ENCODE assay signal across 14 cellular contexts in the genomic region with DNA sequence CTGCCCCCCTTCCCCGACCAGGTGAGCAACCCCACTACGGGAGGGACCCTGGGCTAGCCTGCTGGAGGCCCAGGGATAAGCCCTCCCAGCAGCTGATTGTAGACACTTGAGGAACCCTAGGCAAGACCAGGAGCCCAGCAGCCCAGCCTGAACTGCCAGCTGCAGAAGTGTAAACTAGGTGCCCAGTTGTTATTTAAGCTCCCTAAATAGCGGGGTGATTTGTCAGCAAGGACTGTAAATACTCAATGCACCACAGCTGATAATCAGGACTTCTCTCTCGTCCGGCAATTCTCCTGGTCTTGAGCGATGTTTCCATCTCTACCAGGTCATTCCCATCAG. TPM values are rescaled to one million over a fixed set of nuclear protein-coding genes. Genes with fewer than 3 reads are reported as not detected.
A peak's percentile ranks its signal among the peaks of the same experiment; 100 is the strongest.
DNase-seq lines count a peak whose midpoint lies in the region; ATAC-seq and TF ChIP-seq lines count a peak whose summit lies in the region.
"Had no signal": no experiment of that assay in that cellular context is flagged by ENCODE, and none has a peak within 500 bp of the region (broad histone marks: within the 10 kb centered on the region; RNA-seq: fewer than 3 reads in every experiment).

No MANE protein-coding gene starts in this region.

- no peak for DNase-seq in CD4-positive, alpha-beta memory T cell
- DNase-seq in right cardiac atrium (no peak), gastrocnemius medialis (peak in 1 of 2 donors; percentile 52), SW480 (ENCODE audit: low spot score) (no peak), NCI-H524 (lab: John Stamatoyannopoulos, UW) (no peak), A172 (ENCODE audit: low spot score) (no peak), GOT3 (lab: John Stamatoyannopoulos, UW) (no peak)
- DNase-seq: mesendoderm; NCI-H1092 treated with DMSO at 0.1 percent for 48 hours; NCI-H345; stimulated activated CD4-positive, alpha-beta T cell treated with anti-CD3 and anti-CD28 coated beads, Interleukin-4, amount 100 ng/mL, for 1 hour; stimulated activated naive CD4-positive, alpha-beta T cell had no signal

- no peak for TF ChIP-seq CTCF in gastrocnemius medialis (IDR thresholded peaks at IDR 0.05 in 4 of 5, conservative IDR thresholded peaks at IDR 0.05 in 1 of 5)

- peaks cover 70 to 99% (median 87%) of the 10 kb centered on the region in 4 donors for H3K4me1 Mint-ChIP-seq in CD4-positive, alpha-beta memory T cell
- peaks cover 54% of the 10 kb centered on the region for H3K4me1 Mint-ChIP-seq in activated T-helper 17 cell treated with anti-CD3 and anti-CD28 coated beads, Interleukin-2, amount 50 U/mL, for 72 hours

- H3K27me3 ChIP-seq in CD4-positive, alpha-beta memory T cell (ENCODE audit: insufficient read depth, low read length), result no peaks in the 10 kb centered on the region
- H3K27me3 ChIP-seq in right cardiac atrium (ENCODE audit: control insufficient read depth, insufficient read depth) (no peaks in the 10 kb centered on the region), gastrocnemius medialis (no peaks in the 10 kb centered on the region)

- POLR2A ChIA-PET in CD4-positive, alpha-beta memory T cell (lab: Charles Lee; ENCODE audit: partially characterized antibody), result interaction anchor here (1.1 to 4.1 kb wide), 4 partner anchors 21 to 42 kb away, joined by 3 to 31 read pairs (median 6); no protein-coding TSS in a partner anchor

- WGBS in right cardiac atrium, result 61% methylated on average over 6 of the region's 6 CpGs

- H3K9me3 ChIP-seq in CD4-positive, alpha-beta memory T cell (ENCODE audit: control insufficient read depth in 1 of 2, low read length in 2 of 2), result no peaks in the 10 kb centered on the region
- H3K9me3 ChIP-seq in right cardiac atrium (ENCODE audit: control insufficient read depth, low read length) (no peaks in the 10 kb centered on the region), gastrocnemius medialis (no peaks in the 10 kb centered on the region)

- no peak overlapping the region for H3K27ac ChIP-seq in CD4-positive, alpha-beta memory T cell (ENCODE audit: low read depth, low read length)
- H3K27ac ChIP-seq in right cardiac atrium (ENCODE audit: low read length), result peak overlapping the region; percentile 31
- H3K27ac ChIP-seq in gastrocnemius medialis, result peak overlapping the region; percentile 74 to 85 (median 79)

- peaks cover 0 to 6% of the 10 kb centered on the region in 2 donors for H3K36me3 Mint-ChIP-seq in CD4-positive, alpha-beta memory T cell
- peaks cover 12% of the 10 kb centered on the region for H3K36me3 Mint-ChIP-seq in activated T-helper 17 cell treated with anti-CD3 and anti-CD28 coated beads, Interleukin-2, amount 50 U/mL, for 72 hours (ENCODE audit: low read depth)

- intact Hi-C loops in CD4-positive, alpha-beta memory T cell (cut with micrococcal nuclease), result no loop called here
- intact Hi-C loops in right cardiac atrium (cut with DNase I), result no loop called here
- intact Hi-C loops in gastrocnemius medialis (cut with DNase I; ENCODE audit: low total_unique reads), result no loop called here

- H3K4me1 ChIP-seq in CD4-positive, alpha-beta memory T cell (ENCODE audit: insufficient read depth, low read length), result peaks cover 88% of the 10 kb centered on the region
- H3K4me1 ChIP-seq in right cardiac atrium (ENCODE audit: control insufficient read depth, insufficient read depth, low read length) (peaks cover 27% of the 10 kb centered on the region), gastrocnemius medialis (peaks cover 60 to 84% of the 10 kb centered on the region in 2 donors)

- no peak overlapping the region for H3K4me3 ChIP-seq in CD4-positive, alpha-beta memory T cell (ENCODE audit: low read length in 2 of 2)
- H3K4me3 ChIP-seq in right cardiac atrium (ENCODE audit: low read length), result no peak overlapping the region
- H3K4me3 ChIP-seq in gastrocnemius medialis, result no peak overlapping the region

- H3K9me3 Mint-ChIP-seq in CD4-positive, alpha-beta memory T cell, result peaks cover 0 to 2% (median 0%) of the 10 kb centered on the region in 8 donors
- H3K9me3 Mint-ChIP-seq in activated T-helper 17 cell treated with anti-CD3 and anti-CD28 coated beads, Interleukin-2, amount 50 U/mL, for 72 hours, result no peaks in the 10 kb centered on the region

- no peak for ATAC-seq in activated T-helper 17 cell treated with anti-CD3 and anti-CD28 coated beads, Interleukin-2, amount 50 U/mL, for 72 hours (replicated peaks)
- ATAC-seq in right cardiac atrium (no peak), gastrocnemius medialis (peak; percentile 66 to 71)
- ATAC-seq: esophagus mucosa had no signal

- no peaks in the 10 kb centered on the region for H3K36me3 ChIP-seq in CD4-positive, alpha-beta memory T cell (ENCODE audit: insufficient read depth, low read length)
- H3K36me3 ChIP-seq in gastrocnemius medialis, result no peaks in the 10 kb centered on the region

- TF ChIP-seq POLR2A in gastrocnemius medialis (IDR thresholded peaks at IDR 0.05), result no peak

- no peaks in the 10 kb centered on the region for H3K27me3 Mint-ChIP-seq in CD4-positive, alpha-beta memory T cell
- no peaks in the 10 kb centered on the region for H3K27me3 Mint-ChIP-seq in activated T-helper 17 cell treated with anti-CD3 and anti-CD28 coated beads, Interleukin-2, amount 50 U/mL, for 72 hours

- in situ Hi-C loops in gastrocnemius medialis (cut with MboI; ENCODE audit: low sequenced_read_pairs in 4 of 4), result no loop called here

- peak overlapping the region in 1 of 8 donors; percentile 77 for H3K4me3 Mint-ChIP-seq in CD4-positive, alpha-beta memory T cell
- peak overlapping the region; percentile 6 for H3K4me3 Mint-ChIP-seq in activated T-helper 17 cell treated with anti-CD3 and anti-CD28 coated beads, Interleukin-2, amount 50 U/mL, for 72 hours

- peak overlapping the region in 6 of 7 donors; percentile 18 to 93 (median 76) for H3K27ac Mint-ChIP-seq in CD4-positive, alpha-beta memory T cell
- H3K27ac Mint-ChIP-seq in activated T-helper 17 cell treated with anti-CD3 and anti-CD28 coated beads, Interleukin-2, amount 50 U/mL, for 72 hours, result peak overlapping the region; percentile 83

- CTCF ChIA-PET in CD4-positive, alpha-beta memory T cell (lab: Charles Lee; ENCODE audit: partially characterized antibody), result interaction anchor here (1.1 kb wide), 1 partner anchor 13 kb away, joined by 4 read pairs; no protein-coding TSS in a partner anchor

RNA-seq across cellular contexts. Expression of gene RAPGEF1, which starts 41.2 kb away (rescaled TPM):
- 100 to 1,000 TPM; 129 to 149 TPM for total RNA-seq in CD4-positive, alpha-beta memory T cell
- polyA plus RNA-seq in CD4-positive, alpha-beta memory T cell, result 10 to 100 TPM in 1 of 2 donors, 1 to 10 TPM in 1; 1.5 to 23.0 TPM
- 100 to 1,000 TPM; 147 to 167 TPM for total RNA-seq in activated T-helper 17 cell treated with anti-CD3 and anti-CD28 coated beads, Interleukin-2, amount 50 U/mL, for 72 hours
- total RNA-seq in right cardiac atrium, result 100 to 1,000 TPM in 1 of 4 donors, 10 to 100 TPM in 3; 82.3 to 100 (median 93.0) TPM
- polyA plus RNA-seq in right cardiac atrium, result 58.5 TPM
- 100 to 1,000 TPM; 123 to 296 (median 217) TPM for total RNA-seq in gastrocnemius medialis
- 20.0 and 40.9 TPM in 2 replicates for total RNA-seq in A172 (2014; rRNA removed; shearing (Covaris generic))

Comparison
In these comparisons a context has a peak if more than half of its experiments do, and no peak if none do; other contexts are left out.
1. ATAC-seq: peak in gastrocnemius medialis (2 of 2); none in activated T-helper 17 cell treated with anti-CD3 and anti-CD28 coated beads, Interleukin-2, amount 50 U/mL, for 72 hours (single experiment) and right cardiac atrium (0 of 2).